8 cellular contexts compared by ENCODE assay signal in genomic region chr7:2802504-2803341, GRCh38. TPM values are rescaled to one million over a fixed set of nuclear protein-coding genes. Genes with fewer than 3 reads are reported as not detected.
DNase-seq lines count a peak whose midpoint lies in the region; ATAC-seq, FAIRE-seq and TF ChIP-seq lines count a peak whose summit lies in the region.

No MANE protein-coding gene starts in this region.

- peak overlapping the region; percentile 9 for H3K4me3 ChIP-seq in epithelial cell of esophagus (ENCODE audit: low read length)

- TF ChIP-seq POLR2A in GM12892 (IDR thresholded peaks at IDR 0.05; ENCODE audit: low read depth, low read length), result no peak

- in situ Hi-C loops in G401 (cut with HindIII; ENCODE audit: low sequenced_read_pairs), result no loop called here

- DNase-seq in DMS153 treated with DMSO at 0.1 percent for 48 hours (lab: John Stamatoyannopoulos, UW; ENCODE audit: unreplicated experiment) (peak; percentile 91), NCI-H510A treated with DMSO at 0.1 percent for 48 hours (lab: John Stamatoyannopoulos, UW) (peak; percentile 81), epithelial cell of esophagus (ENCODE audit: low read depth) (peak; percentile 51), omental fat pad (ENCODE audit: low spot score) (no peak), GM12892 (ENCODE audit: insufficient read length) (no peak), G401 (ENCODE audit: low spot score) (no peak)
- DNase-seq in activated CD8-positive, alpha-beta memory T cell treated with anti-CD3 and anti-CD28 coated beads, Interleukin-2, amount 50 U/mL, for 4 hours, result no peak

- FAIRE-seq in GM12892 (lab: Jason Lieb, UNC), result no peak

- TF ChIP-seq CTCF in epithelial cell of esophagus (IDR thresholded peaks at IDR 0.05; ENCODE audit: insufficient read depth, low read depth, low read length, missing control alignments) (no peak), omental fat pad (IDR thresholded peaks at IDR 0.05) (no peak)

- peak; percentile 50 for ATAC-seq in omental fat pad (ENCODE audit: low FRiP score)
- no peak for ATAC-seq in GM21526 (IDR thresholded peaks at IDR 0.05; ENCODE audit: low FRiP score, unreplicated experiment)

RNA-seq across cellular contexts. Expression of gene GNA12, which starts 41.4 kb away (rescaled TPM):
- 10 to 100 TPM; 26.3 to 54.8 (median 36.9) TPM for total RNA-seq in omental fat pad
- 14.9 TPM for polyA plus RNA-seq in GM12892 (2012; ENCODE audit: missing spikeins)
- 17.7 and 18.2 TPM in 2 replicates for total RNA-seq in G401 (2014; rRNA removed; shearing (Covaris generic))

Comparison
In these comparisons a context has a peak if more than half of its experiments do, and no peak if none do; other contexts are left out.
1. DNase-seq: peak in DMS153 treated with DMSO at 0.1 percent for 48 hours (single experiment), NCI-H510A treated with DMSO at 0.1 percent for 48 hours (single experiment) and epithelial cell of esophagus (single experiment); none in omental fat pad (single experiment), GM12892 (single experiment), G401 (single experiment) and activated CD8-positive, alpha-beta memory T cell treated with anti-CD3 and anti-CD28 coated beads, Interleukin-2, amount 50 U/mL, for 4 hours (single experiment).